24 cellular contexts compared by ENCODE assay signal in genomic region chr21:45180289-45180599, GRCh38.
"Had no signal": no experiment of that assay in that cellular context is flagged by ENCODE, and none has a peak within 500 bp of the region (broad histone marks: within the 10 kb centered on the region; RNA-seq: fewer than 3 reads in every experiment).

No MANE protein-coding gene starts in this region.

- H3K79me2 ChIP-seq: parathyroid adenoma had no signal

- DNase-seq: cortex of kidney; effector memory CD8-positive, alpha-beta T cell; foreskin fibroblast; gastrocnemius medialis; kidney; left lung; mesenchymal stem cell; midbrain; naive thymus-derived CD4-positive, alpha-beta T cell; stimulated activated CD4-positive, alpha-beta T cell treated with anti-CD3 and anti-CD28 coated beads, Interleukin-2, amount 100 ng/mL, for 24 hours; stimulated activated CD4-positive, alpha-beta T cell treated with anti-CD3 and anti-CD28 coated beads, Interleukin-4, amount 100 ng/mL, for 24 hours; stimulated activated naive CD4-positive, alpha-beta T cell treated with Interleukin-2 at 50 U/mL for 16 hours; stomach; thyroid gland; trophoblast cell had no signal

- H2AFZ ChIP-seq: parathyroid adenoma had no signal

- H3K9me3 Mint-ChIP-seq: effector memory CD8-positive, alpha-beta T cell; stimulated activated effector memory CD8-positive, alpha-beta T cell treated with anti-CD3 and anti-CD28 coated beads, Interleukin-12 subunit alpha, Interleukin-12 subunit beta, amount 100 ng/mL, for 72 hours had no signal

- H3K27me3 ChIP-seq: gastrocnemius medialis, left lung, neutrophil, right atrium auricular region, sigmoid colon, stomach, thyroid gland, vagina had no signal

- H3K4me3 Mint-ChIP-seq: effector memory CD8-positive, alpha-beta T cell; naive thymus-derived CD4-positive, alpha-beta T cell; nephron; stimulated activated effector memory CD8-positive, alpha-beta T cell treated with anti-CD3 and anti-CD28 coated beads, Interleukin-12 subunit alpha, Interleukin-12 subunit beta, amount 100 ng/mL, for 72 hours had no signal

- ATAC-seq: effector memory CD8-positive, alpha-beta T cell; gastrocnemius medialis; left lung; naive thymus-derived CD4-positive, alpha-beta T cell; stimulated activated effector memory CD8-positive, alpha-beta T cell treated with anti-CD3 and anti-CD28 coated beads, Interleukin-12 subunit alpha, Interleukin-12 subunit beta, amount 100 ng/mL, for 72 hours had no signal

- H3K27me3 Mint-ChIP-seq: effector memory CD8-positive, alpha-beta T cell; naive thymus-derived CD4-positive, alpha-beta T cell had no signal

- H3K4me1 ChIP-seq: gastrocnemius medialis, left lung, parathyroid adenoma, prostate gland, right atrium auricular region, sigmoid colon, stomach, thyroid gland, vagina had no signal

- FAIRE-seq: kidney had no signal

- H3K4me1 Mint-ChIP-seq: nephron; stimulated activated effector memory CD8-positive, alpha-beta T cell treated with anti-CD3 and anti-CD28 coated beads, Interleukin-12 subunit alpha, Interleukin-12 subunit beta, amount 100 ng/mL, for 72 hours had no signal

- H3K27ac ChIP-seq: epithelial cell of prostate, gastrocnemius medialis, left lung, neutrophil, parathyroid adenoma, prostate gland, right atrium auricular region, sigmoid colon, stomach, thyroid gland, vagina had no signal

- H3K9me3 ChIP-seq: gastrocnemius medialis, left lung, neutrophil, prostate gland, right atrium auricular region, sigmoid colon, stomach, thyroid gland, vagina had no signal

- H3K27ac Mint-ChIP-seq: naive thymus-derived CD4-positive, alpha-beta T cell; nephron; stimulated activated effector memory CD8-positive, alpha-beta T cell treated with anti-CD3 and anti-CD28 coated beads, Interleukin-12 subunit alpha, Interleukin-12 subunit beta, amount 100 ng/mL, for 72 hours had no signal

- H3K4me3 ChIP-seq: gastrocnemius medialis, left lung, prostate gland, right atrium auricular region, sigmoid colon, stomach, thyroid gland, vagina had no signal

- H3K9ac ChIP-seq: parathyroid adenoma had no signal
